In the genomic region with DNA sequence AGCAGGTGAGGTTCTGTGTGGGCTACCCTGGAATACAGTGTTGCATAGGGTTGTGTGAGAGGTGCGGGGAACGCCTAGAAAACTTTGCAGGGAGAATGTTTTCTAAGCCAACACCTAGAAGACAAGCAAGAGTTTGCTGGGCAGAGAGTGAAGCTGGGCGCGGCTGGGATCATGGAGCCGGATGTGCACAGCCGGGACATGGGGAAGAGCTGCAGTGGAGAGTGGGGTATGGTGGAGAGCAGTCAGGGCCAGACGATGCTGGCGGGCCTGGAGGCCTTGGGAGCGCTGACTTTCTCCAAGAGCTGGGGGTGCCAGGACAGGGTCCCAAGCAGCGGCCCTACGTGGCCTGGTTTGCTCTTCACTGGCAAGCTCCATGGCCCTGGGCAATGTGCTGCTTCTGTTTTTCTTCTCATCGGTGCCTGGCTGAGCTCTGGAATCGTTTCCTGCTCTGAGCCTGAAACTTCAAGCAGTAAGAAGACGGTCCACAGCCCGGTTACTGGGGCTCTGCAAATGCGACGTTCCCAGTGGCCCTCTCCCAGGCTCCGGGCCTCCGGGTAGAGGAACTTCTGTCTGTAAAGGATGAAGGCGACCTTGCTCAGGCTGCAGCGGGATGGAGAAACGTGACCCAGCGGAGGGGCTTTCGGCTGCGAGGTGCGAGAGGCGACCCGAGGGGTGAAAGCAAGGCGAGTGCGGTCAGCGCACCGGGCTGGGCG, we compare ENCODE assay signal across 9 cellular contexts. TPM values are rescaled to one million over a fixed set of nuclear protein-coding genes. Genes with fewer than 3 reads are reported as not detected.
DNase-seq lines count a peak whose midpoint lies in the region; ATAC-seq and TF ChIP-seq lines count a peak whose summit lies in the region.
"Had no signal": no experiment of that assay in that cellular context is flagged by ENCODE, and none has a peak within 500 bp of the region (broad histone marks: within the 10 kb centered on the region; RNA-seq: fewer than 3 reads in every experiment).

No MANE protein-coding gene starts in this region.

- H2AFZ ChIP-seq in neural cell (ENCODE audit: low read depth, low read length) = peak overlapping the region; percentile 78

- H3K4me1 ChIP-seq in BLaER1 (peaks cover 21% of the 10 kb centered on the region), aorta (ENCODE audit: control insufficient read depth in 1 of 2, insufficient read depth in 2 of 2, low read length in 2 of 2) (no peaks in the 10 kb centered on the region)

- peak overlapping the region; percentile 68 for H3K9ac ChIP-seq in BLaER1
- H3K9ac ChIP-seq in neural cell (ENCODE audit: low read length) = peak overlapping the region; percentile 78

- TF ChIP-seq RAD21 in neural cell (conservative IDR thresholded peaks at IDR 0.05) = no peak

- peak; percentile 17 for ATAC-seq in GM19043 (IDR thresholded peaks at IDR 0.05; ENCODE audit: low read depth, unreplicated experiment)
- ATAC-seq in HG03439 (IDR thresholded peaks at IDR 0.05; ENCODE audit: unreplicated experiment) = peak; percentile 26
- peak; percentile 51 for ATAC-seq in aorta (ENCODE audit: low FRiP score)

- no peaks in the 10 kb centered on the region for H3K79me2 ChIP-seq in neural cell (replicated peaks; ENCODE audit: insufficient read depth, low read length)

- H3K27me3 ChIP-seq in BLaER1 = peaks cover 54% of the 10 kb centered on the region
- peaks cover 61% of the 10 kb centered on the region for H3K27me3 ChIP-seq in neural cell (ENCODE audit: insufficient read depth, low read depth, low read length)
- no peaks in the 10 kb centered on the region for H3K27me3 ChIP-seq in aorta (ENCODE audit: control insufficient read depth in 1 of 2, insufficient read depth in 2 of 2, low read length in 1 of 2)

- DNase-seq in activated CD8-positive, alpha-beta memory T cell treated with anti-CD3 and anti-CD28 coated beads, Interleukin-2, amount 50 U/mL, for 4 hours = peak; percentile 16
- DNase-seq in fibroblast of villous mesenchyme (ENCODE audit: low read depth) (peak; percentile 33), aorta (peak; percentile 71 to 77), NAMALWA (ENCODE audit: low spot score) (no peak)

- H3K27ac ChIP-seq in BLaER1 (peak overlapping the region; percentile 70), neural cell (ENCODE audit: low read length) (no peak overlapping the region), aorta (ENCODE audit: low read depth in 1 of 2, low read length in 2 of 2) (peak overlapping the region; percentile 58 to 93)

- H3K36me3 ChIP-seq in BLaER1 (no peaks in the 10 kb centered on the region), neural cell (ENCODE audit: insufficient read depth, low read length) (no peaks in the 10 kb centered on the region), aorta (ENCODE audit: control insufficient read depth in 1 of 2, insufficient read depth in 2 of 2, low read length in 1 of 2) (no peaks in the 10 kb centered on the region)

- H3K4me3 ChIP-seq in BLaER1 (peak overlapping the region; percentile 66), fibroblast of villous mesenchyme (ENCODE audit: low read depth, low read length) (peak overlapping the region; percentile 61), neural cell (ENCODE audit: low read length) (peak overlapping the region; percentile 80), aorta (ENCODE audit: low read length in 2 of 2) (peak overlapping the region; percentile 16 to 42)

- H3F3A ChIP-seq in neural cell (ENCODE audit: insufficient read depth, low read length, poor library complexity, severe bottlenecking) = no peaks in the 10 kb centered on the region

- TF ChIP-seq CTCF in fibroblast of villous mesenchyme (IDR thresholded peaks at IDR 0.05; ENCODE audit: insufficient read depth, low read depth, low read length) = no peak
- TF ChIP-seq CTCF in neural cell (IDR thresholded peaks at IDR 0.05; ENCODE audit: poor library complexity, severe bottlenecking) = no peak

- intact Hi-C loops in aorta (cut with DNase I) = loop anchor here (1.0 to 10.0 kb wide), 5 partner anchors 64 to 138 kb away; no protein-coding TSS in a partner anchor

- H4K20me1 ChIP-seq in BLaER1 (0 out of 2 replicates have a peak, but pooled peaks cover 7% of the 10 kb centered on the region), neural cell (ENCODE audit: insufficient read depth) (no peaks in the 10 kb centered on the region)

- H3K9me3 ChIP-seq in BLaER1 (peaks cover 2% of the 10 kb centered on the region; the same call in 1 of the 2 replicates), neural cell (ENCODE audit: low read length) (peaks cover 3% of the 10 kb centered on the region), aorta (ENCODE audit: control insufficient read depth, low read length) (no peaks in the 10 kb centered on the region)

- H3K4me2 ChIP-seq in BLaER1 = peak overlapping the region; percentile 84
- peak overlapping the region; percentile 38 for H3K4me2 ChIP-seq in neural cell (ENCODE audit: low read length)

- H3K9me2 ChIP-seq in neural cell (ENCODE audit: insufficient read depth, low read length) = no peaks in the 10 kb centered on the region

- 9 to 11% methylated on average over 33 of the region's 33 CpGs for WGBS in aorta, 2 donors

- TF ChIP-seq EP300 in neural cell (conservative IDR thresholded peaks at IDR 0.05; ENCODE audit: poor library complexity, severe bottlenecking) = no peak

TF ChIP-seq in neural cell, 6 proteins besides CTCF, POLR2A, EP300 and RAD21:
- TF ChIP-seq MXI1 (conservative IDR thresholded peaks at IDR 0.05; ENCODE audit: poor library complexity, severe bottlenecking) (no peak), REST (IDR thresholded peaks at IDR 0.05; ENCODE audit: borderline replicate concordance) (no peak), TAF1 (IDR thresholded peaks at IDR 0.05; ENCODE audit: low read depth) (no peak), SMC3 (conservative IDR thresholded peaks at IDR 0.05; ENCODE audit: poor library complexity) (no peak), EZH2 (IDR thresholded peaks at IDR 0.05; ENCODE audit: borderline replicate concordance, insufficient read depth, low read length, poor library complexity, severe bottlenecking) (no peak), POLR2AphosphoS5 (IDR thresholded peaks at IDR 0.05) (no peak)
TF ChIP-seq in neural cell: peak in this region for 0.

RNA-seq across cellular contexts. Expression of gene CD34, which starts 51.9 kb away (rescaled TPM):
- 0.32 and 0.43 TPM in 2 replicates for total RNA-seq in fibroblast of villous mesenchyme
- not detected in 2 replicates for polyA plus RNA-seq in neural cell
- not detected in 2 replicates for polyA minus RNA-seq in neural cell
- total RNA-seq in aorta = 100 to 1,000 TPM in 1 of 2 donors, 10 to 100 TPM in 1; 61.4 to 195 TPM
- polyA plus RNA-seq in aorta = 10 to 100 TPM; 10.5 to 16.5 TPM
- total RNA-seq: NCI-H460 had no signal

Comparison
In these comparisons a context has a peak if more than half of its experiments do, and no peak if none do; other contexts are left out.
1. H3K4me3 ChIP-seq: peak in every context shown above with its lines; median percentile 80 in neural cell; 66 in BLaER1; 61 in fibroblast of villous mesenchyme; 29 in aorta.
2. RNA of gene CD34, which starts 51.9 kb away (total RNA-seq): 61.4 to 195 TPM in aorta; 0.32 to 0.43 TPM in fibroblast of villous mesenchyme; every median in the first group is over 10 times any median in the second.
3. Peak in every context shown above with its lines, with median percentiles within 50 percentile points of each other: ATAC-seq.